Comparison of ENCODE assay signal across 10 cellular contexts in genomic region chr2:239226677-239227076, GRCh38.
DNase-seq lines count a peak whose midpoint lies in the region; ATAC-seq and TF ChIP-seq lines count a peak whose summit lies in the region.
"Had no signal": no experiment of that assay in that cellular context is flagged by ENCODE, and none has a peak within 500 bp of the region (broad histone marks: within the 10 kb centered on the region; RNA-seq: fewer than 3 reads in every experiment).

No MANE protein-coding gene starts in this region.

- H3K27me3 ChIP-seq in adrenal gland (no peaks in the 10 kb centered on the region), lower lobe of right lung (ENCODE audit: low read depth) (no peaks in the 10 kb centered on the region)

- peak overlapping the region; percentile 91 for H3K27ac Mint-ChIP-seq in HFFc6
- H3K27ac Mint-ChIP-seq in stimulated activated memory B cell treated with anti-CD40 and anti-IgM and Interleukin-4, amounts not matched to agents 10 μg/mL and 1 μg/mL and 100 μg/mL, for 72 hours: no peak overlapping the region
- no peak overlapping the region for H3K27ac Mint-ChIP-seq in activated CD4-positive, alpha-beta memory T cell treated with anti-CD3 and anti-CD28 coated beads, Interleukin-2, amount 10 ng/mL, durations not matched to agents 7 days and 5 days
- peak overlapping the region in 1 of 2 donors; percentile 49 for H3K27ac Mint-ChIP-seq in natural killer cell treated with Interleukin-12 subunit alpha and Interleukin-12 subunit beta and Interleukin-15 and Interleukin-18, amount 100 ng/mL, for 72 hours
- H3K27ac Mint-ChIP-seq: activated T-helper 2 cell treated with anti-CD3 and anti-CD28 coated beads, Interferon-gamma antibody, Interleukin-2, Interleukin-4, amounts not matched to agents 10 μg/mL and 5 μg/mL and 100 μg/mL, durations not matched to agents 14 hours and 24 hours and 36 hours had no signal

- ATAC-seq in lower lobe of right lung: no peak
- ATAC-seq in stimulated activated memory B cell treated with anti-CD40 and anti-IgM and Interleukin-4, amounts not matched to agents 10 μg/mL and 1 μg/mL and 100 μg/mL, for 72 hours: peak; percentile 47
- ATAC-seq in GM19452 (IDR thresholded peaks at IDR 0.05; ENCODE audit: unreplicated experiment): no peak
- no peak for ATAC-seq in natural killer cell treated with Interleukin-12 subunit alpha and Interleukin-12 subunit beta and Interleukin-15 and Interleukin-18, amount 100 ng/mL, for 72 hours

- POLR2A ChIA-PET in activated CD4-positive, alpha-beta memory T cell treated with anti-CD3 and anti-CD28 coated beads, Interleukin-2, amount 10 ng/mL, durations not matched to agents 7 days and 5 days (lab: Charles Lee): no interaction called here

- no peaks in the 10 kb centered on the region for H3K9me3 Mint-ChIP-seq in HFFc6
- H3K9me3 Mint-ChIP-seq in stimulated activated memory B cell treated with anti-CD40 and anti-IgM and Interleukin-4, amounts not matched to agents 10 μg/mL and 1 μg/mL and 100 μg/mL, for 72 hours: no peaks in the 10 kb centered on the region
- no peaks in the 10 kb centered on the region for H3K9me3 Mint-ChIP-seq in activated CD4-positive, alpha-beta memory T cell treated with anti-CD3 and anti-CD28 coated beads, Interleukin-2, amount 10 ng/mL, durations not matched to agents 7 days and 5 days
- no peaks in the 10 kb centered on the region for H3K9me3 Mint-ChIP-seq in natural killer cell treated with Interleukin-12 subunit alpha and Interleukin-12 subunit beta and Interleukin-15 and Interleukin-18, amount 100 ng/mL, for 72 hours
- H3K9me3 Mint-ChIP-seq: activated T-helper 2 cell treated with anti-CD3 and anti-CD28 coated beads, Interferon-gamma antibody, Interleukin-2, Interleukin-4, amounts not matched to agents 10 μg/mL and 5 μg/mL and 100 μg/mL, durations not matched to agents 14 hours and 24 hours and 36 hours had no signal

- H3K4me1 ChIP-seq in adrenal gland (replicated peaks in 1 of 2) (peaks cover 18 to 75% of the 10 kb centered on the region in 2 donors), lower lobe of right lung (peaks cover 85% of the 10 kb centered on the region)

- H3K36me3 ChIP-seq in adrenal gland (replicated peaks in 1 of 2) (no peaks in the 10 kb centered on the region), lower lobe of right lung (no peaks in the 10 kb centered on the region)

- H3K4me3 Mint-ChIP-seq in HFFc6: peak overlapping the region; percentile 69
- H3K4me3 Mint-ChIP-seq in stimulated activated memory B cell treated with anti-CD40 and anti-IgM and Interleukin-4, amounts not matched to agents 10 μg/mL and 1 μg/mL and 100 μg/mL, for 72 hours: no peak overlapping the region
- H3K4me3 Mint-ChIP-seq in activated CD4-positive, alpha-beta memory T cell treated with anti-CD3 and anti-CD28 coated beads, Interleukin-2, amount 10 ng/mL, durations not matched to agents 7 days and 5 days: no peak overlapping the region
- H3K4me3 Mint-ChIP-seq in natural killer cell treated with Interleukin-12 subunit alpha and Interleukin-12 subunit beta and Interleukin-15 and Interleukin-18, amount 100 ng/mL, for 72 hours: no peak overlapping the region

- TF ChIP-seq CTCF in HFFc6 (IDR thresholded peaks at IDR 0.05) (0 out of 2 replicates have a peak, but pooled peaks have one; percentile 9), adrenal gland (IDR thresholded peaks at IDR 0.05) (no peak), lower lobe of right lung (IDR thresholded peaks at IDR 0.05) (no peak)

- H3K36me3 Mint-ChIP-seq in HFFc6 (ENCODE audit: low read depth): no peaks in the 10 kb centered on the region
- H3K36me3 Mint-ChIP-seq in stimulated activated memory B cell treated with anti-CD40 and anti-IgM and Interleukin-4, amounts not matched to agents 10 μg/mL and 1 μg/mL and 100 μg/mL, for 72 hours: no peaks in the 10 kb centered on the region
- H3K36me3 Mint-ChIP-seq in activated CD4-positive, alpha-beta memory T cell treated with anti-CD3 and anti-CD28 coated beads, Interleukin-2, amount 10 ng/mL, durations not matched to agents 7 days and 5 days (ENCODE audit: low read depth): peaks cover 2% of the 10 kb centered on the region
- H3K36me3 Mint-ChIP-seq in natural killer cell treated with Interleukin-12 subunit alpha and Interleukin-12 subunit beta and Interleukin-15 and Interleukin-18, amount 100 ng/mL, for 72 hours: no peaks in the 10 kb centered on the region

- H3K4me3 ChIP-seq in adrenal gland: no peak overlapping the region
- H3K4me3 ChIP-seq in lower lobe of right lung: no peak overlapping the region

- H3K4me1 Mint-ChIP-seq in HFFc6 (ENCODE audit: low read depth): peaks cover 54% of the 10 kb centered on the region
- peaks cover 15% of the 10 kb centered on the region for H3K4me1 Mint-ChIP-seq in stimulated activated memory B cell treated with anti-CD40 and anti-IgM and Interleukin-4, amounts not matched to agents 10 μg/mL and 1 μg/mL and 100 μg/mL, for 72 hours
- H3K4me1 Mint-ChIP-seq in activated CD4-positive, alpha-beta memory T cell treated with anti-CD3 and anti-CD28 coated beads, Interleukin-2, amount 10 ng/mL, durations not matched to agents 7 days and 5 days: peaks cover 66% of the 10 kb centered on the region
- peaks cover 61 to 62% of the 10 kb centered on the region in 2 donors for H3K4me1 Mint-ChIP-seq in natural killer cell treated with Interleukin-12 subunit alpha and Interleukin-12 subunit beta and Interleukin-15 and Interleukin-18, amount 100 ng/mL, for 72 hours (ENCODE audit: low read depth in 2 of 2)

- peak overlapping the region in 3 of 5 donors; percentile 45 to 70 (median 68) for H3K27ac ChIP-seq in adrenal gland
- H3K27ac ChIP-seq in lower lobe of right lung: peak overlapping the region; percentile 62

- intact Hi-C loops in adrenal gland (cut with DNase I) (no loop called here), lower lobe of right lung (cut with DNase I) (no loop called here)

- no peaks in the 10 kb centered on the region for H3K9me3 ChIP-seq in adrenal gland (replicated peaks in 1 of 3)
- no peaks in the 10 kb centered on the region for H3K9me3 ChIP-seq in lower lobe of right lung

- no peak for DNase-seq in HFFc6
- DNase-seq in adrenal gland: peak in 2 of 7 donors; percentile 24 to 47
- DNase-seq in lower lobe of right lung: no peak
- DNase-seq in activated CD4-positive, alpha-beta memory T cell treated with anti-CD3 and anti-CD28 coated beads, Interleukin-2, amount 10 ng/mL, durations not matched to agents 7 days and 5 days: no peak
- no peak for DNase-seq in Kasumi-1 (lab: John Stamatoyannopoulos, UW)
- DNase-seq in natural killer cell treated with Interleukin-12 subunit alpha and Interleukin-12 subunit beta and Interleukin-15 and Interleukin-18, amount 100 ng/mL, for 72 hours (ENCODE audit: low spot score): no peak
- DNase-seq: NCI-H187 had no signal

- no peak for TF ChIP-seq POLR2A in adrenal gland (IDR thresholded peaks at IDR 0.05)

- H3K27me3 Mint-ChIP-seq in HFFc6 (ENCODE audit: insufficient read depth): peaks cover 3% of the 10 kb centered on the region
- no peaks in the 10 kb centered on the region for H3K27me3 Mint-ChIP-seq in stimulated activated memory B cell treated with anti-CD40 and anti-IgM and Interleukin-4, amounts not matched to agents 10 μg/mL and 1 μg/mL and 100 μg/mL, for 72 hours
- no peaks in the 10 kb centered on the region for H3K27me3 Mint-ChIP-seq in activated CD4-positive, alpha-beta memory T cell treated with anti-CD3 and anti-CD28 coated beads, Interleukin-2, amount 10 ng/mL, durations not matched to agents 7 days and 5 days
- H3K27me3 Mint-ChIP-seq in natural killer cell treated with Interleukin-12 subunit alpha and Interleukin-12 subunit beta and Interleukin-15 and Interleukin-18, amount 100 ng/mL, for 72 hours: no peaks in the 10 kb centered on the region

- CTCF ChIA-PET in activated CD4-positive, alpha-beta memory T cell treated with anti-CD3 and anti-CD28 coated beads, Interleukin-2, amount 10 ng/mL, durations not matched to agents 7 days and 5 days (lab: Charles Lee): no interaction called here

- WGBS in adrenal gland, 4 donors: 71 to 92% (median 78%) methylated on average over 7 of the region's 7 CpGs
